Comparison of ENCODE assay signal across 1 cellular context in the genomic region with DNA sequence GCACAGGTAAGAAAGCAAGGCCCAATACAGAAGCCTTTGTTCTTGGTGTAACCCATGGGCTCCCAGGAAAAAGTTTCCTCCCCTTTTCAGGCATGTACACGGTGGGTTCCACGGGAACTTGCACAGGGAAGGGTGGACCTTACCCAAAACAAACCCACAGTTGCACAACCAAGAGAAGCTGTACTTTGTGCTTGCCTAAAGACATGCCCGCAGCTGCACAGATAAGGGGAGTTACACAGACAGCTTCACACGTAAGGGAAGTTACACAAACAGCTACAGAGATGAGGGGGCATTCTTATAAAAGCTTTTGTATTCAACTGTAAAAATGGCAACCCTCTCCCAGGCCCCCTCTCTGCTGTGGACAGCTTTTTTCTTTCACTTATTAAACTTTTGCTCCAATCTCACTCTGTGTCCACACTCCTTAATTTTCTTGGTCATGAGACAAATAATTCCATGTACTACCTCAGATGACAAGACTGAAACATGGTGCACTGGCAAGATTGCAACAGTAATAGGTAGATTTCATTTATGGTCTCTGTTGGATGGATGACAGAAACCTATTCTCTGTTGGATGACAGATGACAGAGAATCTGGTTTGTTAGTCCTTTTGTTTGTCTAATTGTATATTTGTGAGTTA.
TF ChIP-seq lines count a peak whose summit lies in the region.

No MANE protein-coding gene starts in this region.

TF ChIP-seq in HepG2, 621 proteins besides CTCF, POLR2A, EP300 and RAD21 (continued from another document and continues in another):
- no peak for TF ChIP-seq ZBTB39 (CRISPR knock-in tag; IDR thresholded peaks at IDR 0.05)
- TF ChIP-seq ZNF367 (CRISPR knock-in tag; IDR thresholded peaks at IDR 0.05; ENCODE audit: borderline replicate concordance): no peak
- no peak for TF ChIP-seq ZNF850 (CRISPR knock-in tag; conservative IDR thresholded peaks at IDR 0.05)
- TF ChIP-seq GABPB1 (CRISPR knock-in tag; IDR thresholded peaks at IDR 0.05): peak; percentile 35; the same call in 1 of the 2 replicates
- no peak for TF ChIP-seq ZBTB37 (CRISPR knock-in tag; IDR thresholded peaks at IDR 0.05)
- no peak; the same call in 1 of the 2 replicates for TF ChIP-seq SP4 (CRISPR knock-in tag; IDR thresholded peaks at IDR 0.05)
- no peak for TF ChIP-seq FOXA1 (IDR thresholded peaks at IDR 0.05)
- TF ChIP-seq FOXA1 (CRISPR knock-in tag; IDR thresholded peaks at IDR 0.05): peak; percentile 82
- TF ChIP-seq PLSCR1 (CRISPR knock-in tag; IDR thresholded peaks at IDR 0.05; ENCODE audit: borderline replicate concordance): no peak
- TF ChIP-seq ZNF143 (CRISPR knock-in tag; IDR thresholded peaks at IDR 0.05): no peak
- TF ChIP-seq, protein P1, sequence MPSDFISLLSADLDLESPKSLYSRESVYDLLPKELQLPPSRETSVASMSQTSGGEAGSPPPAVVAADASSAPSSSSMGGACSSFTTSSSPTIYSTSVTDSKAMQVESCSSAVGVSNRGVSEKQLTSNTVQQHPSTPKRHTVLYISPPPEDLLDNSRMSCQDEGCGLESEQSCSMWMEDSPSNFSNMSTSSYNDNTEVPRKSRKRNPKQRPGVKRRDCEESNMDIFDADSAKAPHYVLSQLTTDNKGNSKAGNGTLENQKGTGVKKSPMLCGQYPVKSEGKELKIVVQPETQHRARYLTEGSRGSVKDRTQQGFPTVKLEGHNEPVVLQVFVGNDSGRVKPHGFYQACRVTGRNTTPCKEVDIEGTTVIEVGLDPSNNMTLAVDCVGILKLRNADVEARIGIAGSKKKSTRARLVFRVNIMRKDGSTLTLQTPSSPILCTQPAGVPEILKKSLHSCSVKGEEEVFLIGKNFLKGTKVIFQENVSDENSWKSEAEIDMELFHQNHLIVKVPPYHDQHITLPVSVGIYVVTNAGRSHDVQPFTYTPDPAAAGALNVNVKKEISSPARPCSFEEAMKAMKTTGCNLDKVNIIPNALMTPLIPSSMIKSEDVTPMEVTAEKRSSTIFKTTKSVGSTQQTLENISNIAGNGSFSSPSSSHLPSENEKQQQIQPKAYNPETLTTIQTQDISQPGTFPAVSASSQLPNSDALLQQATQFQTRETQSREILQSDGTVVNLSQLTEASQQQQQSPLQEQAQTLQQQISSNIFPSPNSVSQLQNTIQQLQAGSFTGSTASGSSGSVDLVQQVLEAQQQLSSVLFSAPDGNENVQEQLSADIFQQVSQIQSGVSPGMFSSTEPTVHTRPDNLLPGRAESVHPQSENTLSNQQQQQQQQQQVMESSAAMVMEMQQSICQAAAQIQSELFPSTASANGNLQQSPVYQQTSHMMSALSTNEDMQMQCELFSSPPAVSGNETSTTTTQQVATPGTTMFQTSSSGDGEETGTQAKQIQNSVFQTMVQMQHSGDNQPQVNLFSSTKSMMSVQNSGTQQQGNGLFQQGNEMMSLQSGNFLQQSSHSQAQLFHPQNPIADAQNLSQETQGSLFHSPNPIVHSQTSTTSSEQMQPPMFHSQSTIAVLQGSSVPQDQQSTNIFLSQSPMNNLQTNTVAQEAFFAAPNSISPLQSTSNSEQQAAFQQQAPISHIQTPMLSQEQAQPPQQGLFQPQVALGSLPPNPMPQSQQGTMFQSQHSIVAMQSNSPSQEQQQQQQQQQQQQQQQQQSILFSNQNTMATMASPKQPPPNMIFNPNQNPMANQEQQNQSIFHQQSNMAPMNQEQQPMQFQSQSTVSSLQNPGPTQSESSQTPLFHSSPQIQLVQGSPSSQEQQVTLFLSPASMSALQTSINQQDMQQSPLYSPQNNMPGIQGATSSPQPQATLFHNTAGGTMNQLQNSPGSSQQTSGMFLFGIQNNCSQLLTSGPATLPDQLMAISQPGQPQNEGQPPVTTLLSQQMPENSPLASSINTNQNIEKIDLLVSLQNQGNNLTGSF (CRISPR knock-in tag; IDR thresholded peaks at IDR 0.05): no peak
- TF ChIP-seq, protein P2, sequence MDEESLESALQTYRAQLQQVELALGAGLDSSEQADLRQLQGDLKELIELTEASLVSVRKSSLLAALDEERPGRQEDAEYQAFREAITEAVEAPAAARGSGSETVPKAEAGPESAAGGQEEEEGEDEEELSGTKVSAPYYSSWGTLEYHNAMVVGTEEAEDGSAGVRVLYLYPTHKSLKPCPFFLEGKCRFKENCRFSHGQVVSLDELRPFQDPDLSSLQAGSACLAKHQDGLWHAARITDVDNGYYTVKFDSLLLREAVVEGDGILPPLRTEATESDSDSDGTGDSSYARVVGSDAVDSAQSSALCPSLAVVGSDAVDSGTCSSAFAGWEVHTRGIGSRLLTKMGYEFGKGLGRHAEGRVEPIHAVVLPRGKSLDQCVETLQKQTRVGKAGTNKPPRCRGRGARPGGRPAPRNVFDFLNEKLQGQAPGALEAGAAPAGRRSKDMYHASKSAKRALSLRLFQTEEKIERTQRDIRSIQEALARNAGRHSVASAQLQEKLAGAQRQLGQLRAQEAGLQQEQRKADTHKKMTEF (CRISPR knock-in tag; IDR thresholded peaks at IDR 0.05): peak; percentile 76; the same call in 1 of the 2 replicates
- TF ChIP-seq, protein P3, sequence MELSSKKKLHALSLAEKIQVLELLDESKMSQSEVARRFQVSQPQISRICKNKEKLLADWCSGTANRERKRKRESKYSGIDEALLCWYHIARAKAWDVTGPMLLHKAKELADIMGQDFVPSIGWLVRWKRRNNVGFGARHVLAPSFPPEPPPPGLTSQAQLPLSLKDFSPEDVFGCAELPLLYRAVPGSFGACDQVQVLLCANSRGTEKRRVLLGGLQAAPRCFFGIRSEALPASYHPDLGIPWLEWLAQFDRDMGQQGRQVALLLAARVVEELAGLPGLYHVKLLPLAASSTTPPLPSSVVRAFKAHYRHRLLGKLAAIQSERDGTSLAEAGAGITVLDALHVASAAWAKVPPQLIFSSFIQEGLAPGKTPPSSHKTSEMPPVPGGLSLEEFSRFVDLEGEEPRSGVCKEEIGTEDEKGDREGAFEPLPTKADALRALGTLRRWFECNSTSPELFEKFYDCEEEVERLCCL (CRISPR knock-in tag; IDR thresholded peaks at IDR 0.05; ENCODE audit: borderline replicate concordance): no peak
- TF ChIP-seq ZNF7 (CRISPR knock-in tag; IDR thresholded peaks at IDR 0.05): no peak
- TF ChIP-seq POLR2AphosphoS5 (IDR thresholded peaks at IDR 0.05; ENCODE audit: low read depth, low read length): no peak
- TF ChIP-seq, protein P4, sequence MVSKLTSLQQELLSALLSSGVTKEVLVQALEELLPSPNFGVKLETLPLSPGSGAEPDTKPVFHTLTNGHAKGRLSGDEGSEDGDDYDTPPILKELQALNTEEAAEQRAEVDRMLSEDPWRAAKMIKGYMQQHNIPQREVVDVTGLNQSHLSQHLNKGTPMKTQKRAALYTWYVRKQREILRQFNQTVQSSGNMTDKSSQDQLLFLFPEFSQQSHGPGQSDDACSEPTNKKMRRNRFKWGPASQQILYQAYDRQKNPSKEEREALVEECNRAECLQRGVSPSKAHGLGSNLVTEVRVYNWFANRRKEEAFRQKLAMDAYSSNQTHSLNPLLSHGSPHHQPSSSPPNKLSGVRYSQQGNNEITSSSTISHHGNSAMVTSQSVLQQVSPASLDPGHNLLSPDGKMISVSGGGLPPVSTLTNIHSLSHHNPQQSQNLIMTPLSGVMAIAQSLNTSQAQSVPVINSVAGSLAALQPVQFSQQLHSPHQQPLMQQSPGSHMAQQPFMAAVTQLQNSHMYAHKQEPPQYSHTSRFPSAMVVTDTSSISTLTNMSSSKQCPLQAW (CRISPR knock-in tag; IDR thresholded peaks at IDR 0.05): no peak
- TF ChIP-seq NCOA1 (CRISPR knock-in tag; IDR thresholded peaks at IDR 0.05): no peak
- TF ChIP-seq CBX2 (IDR thresholded peaks at IDR 0.05; ENCODE audit: low read depth, low read length): no peak
- no peak for TF ChIP-seq CBX2 (CRISPR knock-in tag; IDR thresholded peaks at IDR 0.05; ENCODE audit: low read depth)
- peak; percentile 58; the same call in 1 of the 2 replicates for TF ChIP-seq ZBTB7A (CRISPR knock-in tag; IDR thresholded peaks at IDR 0.05)
- TF ChIP-seq MNT (IDR thresholded peaks at IDR 0.05): no peak
- no peak for TF ChIP-seq ZNF792 (CRISPR knock-in tag; IDR thresholded peaks at IDR 0.05)
- TF ChIP-seq MED8 (CRISPR knock-in tag; IDR thresholded peaks at IDR 0.05; ENCODE audit: insufficient replicate concordance): no peak
- peak; percentile 68; the same call in 1 of the 2 replicates for TF ChIP-seq MEIS2 (CRISPR knock-in tag; IDR thresholded peaks at IDR 0.05)
- TF ChIP-seq ZNF790 (CRISPR knock-in tag; IDR thresholded peaks at IDR 0.05; ENCODE audit: borderline replicate concordance): no peak
- TF ChIP-seq KLF9 (CRISPR knock-in tag; IDR thresholded peaks at IDR 0.05; ENCODE audit: low read depth): no peak
- TF ChIP-seq PBX2 (CRISPR knock-in tag; IDR thresholded peaks at IDR 0.05): no peak
- TF ChIP-seq ZNF34 (CRISPR knock-in tag; IDR thresholded peaks at IDR 0.05; ENCODE audit: borderline replicate concordance): no peak
- TF ChIP-seq ZSCAN20 (CRISPR knock-in tag; IDR thresholded peaks at IDR 0.05; ENCODE audit: borderline replicate concordance): no peak
- TF ChIP-seq MEIS1 (CRISPR knock-in tag; IDR thresholded peaks at IDR 0.05; ENCODE audit: borderline replicate concordance): 0 out of 2 replicates have a peak, but pooled peaks have one; percentile 60
- no peak for TF ChIP-seq ZNF766 (CRISPR knock-in tag; IDR thresholded peaks at IDR 0.05; ENCODE audit: borderline replicate concordance)
- TF ChIP-seq FOXP4 (CRISPR knock-in tag; IDR thresholded peaks at IDR 0.05): peak; percentile 88
- peak; percentile 85 for TF ChIP-seq ZEB1 (IDR thresholded peaks at IDR 0.05; ENCODE audit: insufficient replicate concordance, low read depth)
- no peak for TF ChIP-seq ZSCAN22 (CRISPR knock-in tag; IDR thresholded peaks at IDR 0.05)
